ENCODE assay signal across 16 cellular contexts in genomic region chr11:3369366-3369765, GRCh38. TPM values are rescaled to one million over a fixed set of nuclear protein-coding genes. Genes with fewer than 3 reads are reported as not detected.
DNase-seq lines count a peak whose midpoint lies in the region; TF ChIP-seq lines count a peak whose summit lies in the region.
"Had no signal": no experiment of that assay in that cellular context is flagged by ENCODE, and none has a peak within 500 bp of the region (broad histone marks: within the 10 kb centered on the region; RNA-seq: fewer than 3 reads in every experiment).

No MANE protein-coding gene starts in this region.

- H3K9me3 ChIP-seq in BLaER1 treated with 17β-estradiol and CSF1 and Interleukin-3, amounts not matched to agents 10 nM and 100 nM (replicated peaks in 1 of 11), result peaks cover 99 to 100% (median 100%) of the 10 kb centered on the region in 11 experiments
- peaks cover 70% of the 10 kb centered on the region for H3K9me3 ChIP-seq in adipocyte (ENCODE audit: control insufficient read depth, low read length)

- peaks cover 67% of the 10 kb centered on the region for H3K36me3 Mint-ChIP-seq in endothelial cell (ENCODE audit: low read depth, unreplicated experiment)

- H4K20me1 ChIP-seq in BLaER1 treated with 17β-estradiol and CSF1 and Interleukin-3, amounts not matched to agents 10 nM and 100 nM, result peaks cover 0 to 38% (median 7%) of the 10 kb centered on the region in 11 experiments; a peak in 6 of 22 replicates

- H3K9ac ChIP-seq in BLaER1 treated with 17β-estradiol and CSF1 and Interleukin-3, amounts not matched to agents 10 nM and 100 nM, result no peak overlapping the region
- H3K9ac ChIP-seq in adipocyte (ENCODE audit: low read length), result no peak overlapping the region

- peak overlapping the region in 8 of 10 experiments; percentile 12 to 52 (median 37); a peak in 9 of 20 replicates for H3K4me3 ChIP-seq in BLaER1 treated with 17β-estradiol and CSF1 and Interleukin-3, amounts not matched to agents 10 nM and 100 nM
- peak overlapping the region; percentile 15 for H3K4me3 ChIP-seq in adipocyte (ENCODE audit: low read length)

- DNase-seq in adipocyte (ENCODE audit: low read depth) (no peak), endothelial cell (ENCODE audit: low spot score) (no peak), kidney glomerular epithelial cell (lab: John Stamatoyannopoulos, UW) (no peak), NCI-H748 (lab: John Stamatoyannopoulos, UW; ENCODE audit: unreplicated experiment) (no peak), activated T-cell treated with anti-CD3 and anti-CD28 coated beads for 4 hours (no peak)
- DNase-seq: 8988T; ACHN; Caco-2; Calu3; CD4-positive, alpha-beta T cell; CD8-positive, alpha-beta T cell; DMS79 treated with DMSO at 0.1 percent for 48 hours; GF-D8 had no signal

- H3K4me1 Mint-ChIP-seq in endothelial cell (ENCODE audit: unreplicated experiment), result peaks cover 3% of the 10 kb centered on the region

- no peak overlapping the region for H3K4me2 ChIP-seq in BLaER1 treated with 17β-estradiol and CSF1 and Interleukin-3, amounts not matched to agents 10 nM and 100 nM

- H3K9me3 Mint-ChIP-seq in endothelial cell (ENCODE audit: unreplicated experiment), result peaks cover 7% of the 10 kb centered on the region

- peaks cover 2% of the 10 kb centered on the region for H3K27me3 Mint-ChIP-seq in endothelial cell (ENCODE audit: unreplicated experiment)
- H3K27me3 Mint-ChIP-seq: B cell; CD4-positive, alpha-beta T cell had no signal

- peaks cover 98 to 100% (median 100%) of the 10 kb centered on the region in 11 experiments for H3K36me3 ChIP-seq in BLaER1 treated with 17β-estradiol and CSF1 and Interleukin-3, amounts not matched to agents 10 nM and 100 nM
- H3K36me3 ChIP-seq in adipocyte (ENCODE audit: control insufficient read depth, insufficient read depth, low read length, severe bottlenecking), result peaks cover 97% of the 10 kb centered on the region

- TF ChIP-seq CTCF in endothelial cell (IDR thresholded peaks at IDR 0.05; ENCODE audit: unreplicated experiment), result no peak

- no peak overlapping the region for H3K27ac Mint-ChIP-seq in endothelial cell (ENCODE audit: unreplicated experiment)
- H3K27ac Mint-ChIP-seq: B cell; CD4-positive, alpha-beta T cell; CD8-positive, alpha-beta T cell had no signal

- H3K4me1 ChIP-seq in BLaER1 treated with 17β-estradiol and CSF1 and Interleukin-3, amounts not matched to agents 10 nM and 100 nM, result no peaks in the 10 kb centered on the region
- H3K4me1 ChIP-seq in adipocyte (ENCODE audit: control insufficient read depth, insufficient read depth, low read length), result no peaks in the 10 kb centered on the region
- H3K4me1 ChIP-seq: Caco-2 had no signal

- no peaks in the 10 kb centered on the region for H3K27me3 ChIP-seq in BLaER1 treated with 17β-estradiol and CSF1 and Interleukin-3, amounts not matched to agents 10 nM and 100 nM
- no peaks in the 10 kb centered on the region for H3K27me3 ChIP-seq in adipocyte (replicated peaks; ENCODE audit: control insufficient read depth, insufficient read depth, low read length)

- H3K4me3 Mint-ChIP-seq in endothelial cell (ENCODE audit: unreplicated experiment), result peak overlapping the region; percentile 56
- H3K4me3 Mint-ChIP-seq: B cell; CD4-positive, alpha-beta T cell; CD8-positive, alpha-beta T cell had no signal

- no peak overlapping the region for H3K27ac ChIP-seq in BLaER1 treated with 17β-estradiol and CSF1 and Interleukin-3, amounts not matched to agents 10 nM and 100 nM
- H3K27ac ChIP-seq: C4-2B had no signal

RNA-seq across cellular contexts. Expression of gene ZNF195, which starts 9.6 kb away (rescaled TPM):
- 46.0 TPM for total RNA-seq in endothelial cell (ENCODE audit: unreplicated experiment)
